Comparison of ENCODE assay signal across 17 cellular contexts in genomic region chr2:85254540-85255261, GRCh38.
DNase-seq lines count a peak whose midpoint lies in the region; ATAC-seq, FAIRE-seq and TF ChIP-seq lines count a peak whose summit lies in the region.
"Had no signal": no experiment of that assay in that cellular context is flagged by ENCODE, and none has a peak within 500 bp of the region (broad histone marks: within the 10 kb centered on the region; RNA-seq: fewer than 3 reads in every experiment).

No MANE protein-coding gene starts in this region.

- no peak for TF ChIP-seq RAD21 in K562 (CRISPR knock-in tag; conservative IDR thresholded peaks at IDR 0.05 in 1 of 2, IDR thresholded peaks at IDR 0.05 in 1 of 2)

- no peak overlapping the region for H3K23ac ChIP-seq in mesendoderm (ENCODE audit: low read length)

- TF ChIP-seq CTCF in natural killer cell (IDR thresholded peaks at IDR 0.05) = no peak
- no peak for TF ChIP-seq CTCF in K562 (IDR thresholded peaks at IDR 0.05 in 2 of 3, conservative IDR thresholded peaks at IDR 0.05 in 1 of 3; ENCODE audit: insufficient read depth in 2 of 3, low read depth in 1 of 3, low read length in 3 of 3)

- no peaks in the 10 kb centered on the region for H3K36me3 Mint-ChIP-seq in natural killer cell treated with Interleukin-12 subunit alpha and Interleukin-12 subunit beta and Interleukin-15 and Interleukin-18, amount 100 ng/mL, for 72 hours
- H3K36me3 Mint-ChIP-seq in natural killer cell = no peaks in the 10 kb centered on the region
- no peaks in the 10 kb centered on the region for H3K36me3 Mint-ChIP-seq in naive thymus-derived CD4-positive, alpha-beta T cell
- H3K36me3 Mint-ChIP-seq: CD4-positive, CD25-positive, alpha-beta regulatory T cell; stimulated activated memory B cell treated with anti-CD40 and anti-IgM and Interleukin-4, amounts not matched to agents 10 μg/mL and 1 μg/mL and 100 μg/mL, for 72 hours had no signal

- no peak overlapping the region for H3K4me3 Mint-ChIP-seq in natural killer cell treated with Interleukin-12 subunit alpha and Interleukin-12 subunit beta and Interleukin-15 and Interleukin-18, amount 100 ng/mL, for 72 hours
- H3K4me3 Mint-ChIP-seq in natural killer cell = no peak overlapping the region
- H3K4me3 Mint-ChIP-seq in naive thymus-derived CD4-positive, alpha-beta T cell = no peak overlapping the region
- H3K4me3 Mint-ChIP-seq: activated B cell treated with CpG ODN at 0.5 μM for 24 hours; CD4-positive, CD25-positive, alpha-beta regulatory T cell; stimulated activated memory B cell treated with anti-CD40 and anti-IgM and Interleukin-4, amounts not matched to agents 10 μg/mL and 1 μg/mL and 100 μg/mL, for 72 hours had no signal

- no peaks in the 10 kb centered on the region for H3K9me1 ChIP-seq in K562 (ENCODE audit: control insufficient read depth, insufficient read depth, low read length)

- no peak overlapping the region for H2BK120ac ChIP-seq in mesendoderm (ENCODE audit: low read depth, low read length)

- no peak overlapping the region for H3K27ac Mint-ChIP-seq in natural killer cell treated with Interleukin-12 subunit alpha and Interleukin-12 subunit beta and Interleukin-15 and Interleukin-18, amount 100 ng/mL, for 72 hours
- no peak overlapping the region for H3K27ac Mint-ChIP-seq in natural killer cell
- H3K27ac Mint-ChIP-seq in naive thymus-derived CD4-positive, alpha-beta T cell = no peak overlapping the region
- H3K27ac Mint-ChIP-seq: activated B cell treated with CpG ODN at 0.5 μM for 24 hours; CD4-positive, CD25-positive, alpha-beta regulatory T cell; stimulated activated memory B cell treated with anti-CD40 and anti-IgM and Interleukin-4, amounts not matched to agents 10 μg/mL and 1 μg/mL and 100 μg/mL, for 72 hours had no signal

- WGBS in K562 (ENCODE audit: insufficient coverage, low coverage, missing lambda C conversion rate) = under 1% methylated on average over 11 of the region's 11 CpGs
- WGBS in mesendoderm (ENCODE audit: extremely low coverage, insufficient coverage, low lambda C conversion rate) = no CpG with 5 or more reads among the region's 11 CpGs

- H4K8ac ChIP-seq in mesendoderm (ENCODE audit: low read depth, low read length) = no peak overlapping the region

- no peaks in the 10 kb centered on the region for H4K20me1 ChIP-seq in K562 (replicated peaks; ENCODE audit: control insufficient read depth, insufficient read depth, low read length)

- peak overlapping the region; percentile 15 for H2AK5ac ChIP-seq in mesendoderm (ENCODE audit: low read length)

- no peak overlapping the region for H2AFZ ChIP-seq in K562 (ENCODE audit: low read depth, low read length)

- H3K36me3 ChIP-seq in K562 (ENCODE audit: control insufficient read depth, insufficient read depth, low read length) (no peaks in the 10 kb centered on the region), mesendoderm (ENCODE audit: control insufficient read depth, insufficient read depth, low read length) (no peaks in the 10 kb centered on the region)
- no peaks in the 10 kb centered on the region for H3K36me3 ChIP-seq in naive thymus-derived CD4-positive, alpha-beta T cell (ENCODE audit: control insufficient read depth in 2 of 3, insufficient read depth in 3 of 3, low read length in 3 of 3)
- H3K36me3 ChIP-seq: prostate gland, upper lobe of left lung had no signal

- H3K9me3 Mint-ChIP-seq in natural killer cell treated with Interleukin-12 subunit alpha and Interleukin-12 subunit beta and Interleukin-15 and Interleukin-18, amount 100 ng/mL, for 72 hours = no peaks in the 10 kb centered on the region
- H3K9me3 Mint-ChIP-seq in natural killer cell = no peaks in the 10 kb centered on the region
- H3K9me3 Mint-ChIP-seq in naive thymus-derived CD4-positive, alpha-beta T cell = peaks cover 0 to 2% (median 0%) of the 10 kb centered on the region in 11 donors
- H3K9me3 Mint-ChIP-seq: activated B cell treated with CpG ODN at 0.5 μM for 24 hours; CD4-positive, CD25-positive, alpha-beta regulatory T cell; stimulated activated memory B cell treated with anti-CD40 and anti-IgM and Interleukin-4, amounts not matched to agents 10 μg/mL and 1 μg/mL and 100 μg/mL, for 72 hours had no signal

- peak overlapping the region; percentile 44 for H3K4ac ChIP-seq in mesendoderm (ENCODE audit: low read depth, low read length)

- no peak overlapping the region for H3K27ac ChIP-seq in K562 (ENCODE audit: extremely low read depth, low read depth, low read length)
- H3K27ac ChIP-seq in mesendoderm (ENCODE audit: low read depth, low read length) = peak overlapping the region; percentile 91
- no peak overlapping the region for H3K27ac ChIP-seq in naive thymus-derived CD4-positive, alpha-beta T cell (ENCODE audit: low read depth, low read length)
- H3K27ac ChIP-seq: upper lobe of left lung had no signal

- CTCF ChIA-PET in K562 (lab: Yijun Ruan, JAX; ENCODE audit: low intra/inter-chr PET ratio) = no interaction called here
- CTCF ChIA-PET in naive thymus-derived CD4-positive, alpha-beta T cell (lab: Charles Lee) = no interaction called here

- no peak overlapping the region for H2BK5ac ChIP-seq in mesendoderm (ENCODE audit: low read length)

- H3K79me2 ChIP-seq in K562 (ENCODE audit: control insufficient read depth, insufficient read depth, low read length) (no peaks in the 10 kb centered on the region), mesendoderm (ENCODE audit: control insufficient read depth, insufficient read depth, low read length) (no peaks in the 10 kb centered on the region)

- H3K79me1 ChIP-seq in mesendoderm (ENCODE audit: low read length) = no peaks in the 10 kb centered on the region

- ATAC-seq in natural killer cell treated with Interleukin-12 subunit alpha and Interleukin-12 subunit beta and Interleukin-15 and Interleukin-18, amount 100 ng/mL, for 72 hours = no peak
- ATAC-seq in natural killer cell (no peak), K562 (no peak), HG02885 (IDR thresholded peaks at IDR 0.05; ENCODE audit: poor library complexity, unreplicated experiment) (no peak)
- ATAC-seq in naive thymus-derived CD4-positive, alpha-beta T cell = no peak
- ATAC-seq: esophagus mucosa; stimulated activated memory B cell treated with anti-CD40 and anti-IgM and Interleukin-4, amounts not matched to agents 10 μg/mL and 1 μg/mL and 100 μg/mL, for 72 hours had no signal

- POLR2A ChIA-PET in K562 (lab: Yijun Ruan, JAX) = interaction anchor here (0.9 kb wide), 1 partner anchor 75 kb away, joined by 5 read pairs; no protein-coding TSS in a partner anchor
- POLR2A ChIA-PET in naive thymus-derived CD4-positive, alpha-beta T cell (lab: Charles Lee) = no interaction called here

- FAIRE-seq in K562 (lab: Jason Lieb, UNC) = peak; percentile 19

- in situ Hi-C loops in K562 (cut with MboI) = no loop called here

- no peak overlapping the region for H3K18ac ChIP-seq in mesendoderm (ENCODE audit: low read length)

- H3K9me3 ChIP-seq in K562 (replicated peaks; ENCODE audit: control insufficient read depth, insufficient read depth, low read depth, low read length) = no peaks in the 10 kb centered on the region
- no peaks in the 10 kb centered on the region for H3K9me3 ChIP-seq in naive thymus-derived CD4-positive, alpha-beta T cell (ENCODE audit: control insufficient read depth in 2 of 3, low read length in 3 of 3)
- H3K9me3 ChIP-seq: prostate gland, upper lobe of left lung had no signal

- no peak overlapping the region for H3K4me3 ChIP-seq in K562
- no peak overlapping the region for H3K4me3 ChIP-seq in mesendoderm (ENCODE audit: low read length)
- no peak overlapping the region for H3K4me3 ChIP-seq in naive thymus-derived CD4-positive, alpha-beta T cell (ENCODE audit: low read length)
- H3K4me3 ChIP-seq: prostate gland, upper lobe of left lung had no signal

- intact Hi-C loops in natural killer cell (cut with micrococcal nuclease) (no loop called here), K562 (cut with micrococcal nuclease) (no loop called here)
- intact Hi-C loops in naive thymus-derived CD4-positive, alpha-beta T cell (cut with micrococcal nuclease) = no loop called here

- no peak overlapping the region for H3K9ac ChIP-seq in K562 (ENCODE audit: insufficient read depth in 1 of 2, low read depth in 2 of 2, low read length in 2 of 2)
- no peak overlapping the region for H3K9ac ChIP-seq in mesendoderm (ENCODE audit: low read length)

- H3K4me1 ChIP-seq in K562 (replicated peaks in 1 of 2; ENCODE audit: control insufficient read depth in 2 of 2, insufficient read depth in 2 of 2, low read length in 2 of 2) (0 out of 5 replicates have a peak, but pooled peaks cover 0 to 3% of the 10 kb centered on the region in 2 experiments), mesendoderm (ENCODE audit: control insufficient read depth, low read depth, low read length) (peaks cover 29% of the 10 kb centered on the region)
- no peaks in the 10 kb centered on the region for H3K4me1 ChIP-seq in naive thymus-derived CD4-positive, alpha-beta T cell (ENCODE audit: control insufficient read depth in 2 of 2, insufficient read depth in 2 of 2, low read length in 2 of 2)

- TF ChIP-seq EP300 in K562 (IDR thresholded peaks at IDR 0.05; ENCODE audit: low read length) = no peak

- no peak for TF ChIP-seq POLR2A in K562 (conservative IDR thresholded peaks at IDR 0.05)

- no peak overlapping the region for H4K5ac ChIP-seq in mesendoderm (ENCODE audit: low read length)

- H3K27me3 ChIP-seq in K562 (ENCODE audit: control insufficient read depth in 2 of 2, insufficient read depth in 2 of 2, low read length in 2 of 2) (peaks cover 26 to 71% of the 10 kb centered on the region in 2 experiments; a peak in 4 of 5 replicates), mesendoderm (ENCODE audit: insufficient read depth, low read length, poor library complexity) (no peaks in the 10 kb centered on the region)
- H3K27me3 ChIP-seq in naive thymus-derived CD4-positive, alpha-beta T cell (ENCODE audit: control insufficient read depth in 2 of 2, insufficient read depth in 2 of 2, low read length in 2 of 2) = no peaks in the 10 kb centered on the region
- H3K27me3 ChIP-seq: upper lobe of left lung had no signal

- H3K56ac ChIP-seq in mesendoderm (ENCODE audit: low read length) = peak overlapping the region; percentile 52

- H2BK15ac ChIP-seq in mesendoderm (replicated peaks; ENCODE audit: low read depth) = no peak overlapping the region

- no peaks in the 10 kb centered on the region for H3K4me1 Mint-ChIP-seq in natural killer cell treated with Interleukin-12 subunit alpha and Interleukin-12 subunit beta and Interleukin-15 and Interleukin-18, amount 100 ng/mL, for 72 hours (ENCODE audit: low read depth in 2 of 2)
- no peaks in the 10 kb centered on the region for H3K4me1 Mint-ChIP-seq in natural killer cell
- no peaks in the 10 kb centered on the region for H3K4me1 Mint-ChIP-seq in naive thymus-derived CD4-positive, alpha-beta T cell
- H3K4me1 Mint-ChIP-seq: activated B cell treated with CpG ODN at 0.5 μM for 24 hours; stimulated activated memory B cell treated with anti-CD40 and anti-IgM and Interleukin-4, amounts not matched to agents 10 μg/mL and 1 μg/mL and 100 μg/mL, for 72 hours had no signal

- H3K27me3 Mint-ChIP-seq in natural killer cell treated with Interleukin-12 subunit alpha and Interleukin-12 subunit beta and Interleukin-15 and Interleukin-18, amount 100 ng/mL, for 72 hours = no peaks in the 10 kb centered on the region
- no peaks in the 10 kb centered on the region for H3K27me3 Mint-ChIP-seq in natural killer cell (ENCODE audit: low read depth in 2 of 2)
- H3K27me3 Mint-ChIP-seq in naive thymus-derived CD4-positive, alpha-beta T cell = peaks cover 0 to 2% (median 0%) of the 10 kb centered on the region in 5 donors
- H3K27me3 Mint-ChIP-seq: CD4-positive, CD25-positive, alpha-beta regulatory T cell had no signal

- no TSS peak for BruUV-seq in K562 (replicated peaks; lab: Mats Ljungman, UMichigan)

- H3K4me2 ChIP-seq in K562 (ENCODE audit: insufficient read depth, low read length) (no peak overlapping the region), mesendoderm (ENCODE audit: low read length) (no peak overlapping the region)

- DNase-seq in natural killer cell treated with Interleukin-12 subunit alpha and Interleukin-12 subunit beta and Interleukin-15 and Interleukin-18, amount 100 ng/mL, for 72 hours (ENCODE audit: low spot score) = peak; percentile 8
- DNase-seq in natural killer cell (no peak), K562 (ENCODE audit: extremely low read depth in 1 of 4, low spot score in 3 of 4) (no peak), mesendoderm (peak; percentile 51), MV-4-11 (lab: John Stamatoyannopoulos, UW) (no peak)
- no peak for DNase-seq in naive thymus-derived CD4-positive, alpha-beta T cell
- no peak for DNase-seq in activated T-cell treated with anti-CD3 and anti-CD28 coated beads, Interleukin-2, amount 50 U/mL, for 1 hour
- DNase-seq: activated B cell treated with CpG ODN at 0.5 μM for 24 hours; activated gamma-delta T cell treated with Interleukin-2 at 50 U/mL for 16 hours; CD4-positive, CD25-positive, alpha-beta regulatory T cell; Karpas-422; NCI-H1105 treated with DMSO at 0.1 percent for 48 hours; upper lobe of left lung had no signal

Comparison
In these comparisons a context has a peak if more than half of its experiments do, and no peak if none do; other contexts are left out.
1. DNase-seq: peak in natural killer cell treated with Interleukin-12 subunit alpha and Interleukin-12 subunit beta and Interleukin-15 and Interleukin-18, amount 100 ng/mL, for 72 hours (single experiment) and mesendoderm (single experiment); none in natural killer cell (single experiment), K562 (0 of 4), naive thymus-derived CD4-positive, alpha-beta T cell (0 of 9), activated T-cell treated with anti-CD3 and anti-CD28 coated beads, Interleukin-2, amount 50 U/mL, for 1 hour (single experiment) and MV-4-11 (single experiment).